ENCODE assay signal across 17 cellular contexts in the genomic region with DNA sequence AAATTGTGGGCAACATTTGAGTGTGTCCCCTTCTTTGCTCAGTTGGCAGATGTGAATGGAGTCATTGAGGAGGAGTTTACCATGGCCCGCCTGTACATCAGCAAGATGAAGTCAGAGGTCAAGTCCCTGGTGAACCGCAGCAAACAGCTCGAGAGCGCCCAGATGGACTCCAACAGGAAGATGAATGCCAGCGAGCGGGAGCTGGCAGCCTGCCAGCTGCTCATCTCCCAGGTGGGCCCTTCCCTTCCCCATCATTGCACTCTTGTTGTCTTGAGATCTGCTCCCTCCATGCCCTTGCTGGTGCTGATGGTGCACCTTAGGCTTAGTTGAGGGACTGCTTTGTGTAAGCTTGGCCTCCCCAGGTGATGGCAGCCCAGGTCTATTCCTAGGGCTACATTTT.
DNase-seq lines count a peak whose midpoint lies in the region; FAIRE-seq lines count a peak whose summit lies in the region.
"Had no signal": no experiment of that assay in that cellular context is flagged by ENCODE, and none has a peak within 500 bp of the region (broad histone marks: within the 10 kb centered on the region; RNA-seq: fewer than 3 reads in every experiment).

No MANE protein-coding gene starts in this region.

- DNase-seq in SHP77 (lab: John Stamatoyannopoulos, UW) (peak; percentile 11 to 31), SHP77 treated with DMSO at 0.1 percent for 48 hours (lab: John Stamatoyannopoulos, UW) (no peak), NCI-H2171 treated with DMSO at 0.1 percent for 48 hours (lab: John Stamatoyannopoulos, UW) (peak; percentile 80), NCI-H748 treated with DMSO at 0.1 percent for 48 hours (lab: John Stamatoyannopoulos, UW) (peak; percentile 20), urothelium cell line (ENCODE audit: low spot score) (peak; percentile 6), HTR-8/SVneo (ENCODE audit: insufficient read length, low spot score) (no peak), GM19238 (ENCODE audit: insufficient read length, low spot score) (no peak)
- DNase-seq: CD4-positive, alpha-beta memory T cell; EL; H7; MM.1S; NCI-H1105 treated with DMSO at 0.1 percent for 48 hours; NCI-H2081 treated with DMSO at 0.1 percent for 48 hours; NCI-H774; T-helper 1 cell had no signal

- FAIRE-seq in urothelium cell line (lab: Jason Lieb, UNC) = no peak
- no peak for FAIRE-seq in HTR-8/SVneo (lab: Jason Lieb, UNC)
- FAIRE-seq: D721Med, RCC 7860 had no signal

Comparison
In these comparisons a context has a peak if more than half of its experiments do, and no peak if none do; other contexts are left out.
1. DNase-seq: peak in SHP77 (2 of 2), NCI-H2171 treated with DMSO at 0.1 percent for 48 hours (single experiment), NCI-H748 treated with DMSO at 0.1 percent for 48 hours (single experiment) and urothelium cell line (single experiment); none in SHP77 treated with DMSO at 0.1 percent for 48 hours (single experiment), HTR-8/SVneo (single experiment) and GM19238 (single experiment).